ENCODE assay signal across 34 cellular contexts in genomic region chr22:34998921-34999320, GRCh38.
"Had no signal": no experiment of that assay in that cellular context is flagged by ENCODE, and none has a peak within 500 bp of the region (broad histone marks: within the 10 kb centered on the region; RNA-seq: fewer than 3 reads in every experiment).

No MANE protein-coding gene starts in this region.

- FAIRE-seq: astrocyte, TTC549 had no signal

- H3K4me3 ChIP-seq: adrenal gland, body of pancreas, breast epithelium had no signal

- H3K36me3 ChIP-seq: adrenal gland, brain microvascular endothelial cell, breast epithelium had no signal

- H3K9me3 ChIP-seq: adrenal gland, body of pancreas, breast epithelium had no signal

- H3K4me1 ChIP-seq: adrenal gland, body of pancreas, breast epithelium had no signal

- ATAC-seq: activated CD8-positive, alpha-beta T cell treated with anti-CD3 and anti-CD28 coated beads for 36 hours; activated naive CD4-positive, alpha-beta T cell treated with anti-CD3 and anti-CD28 coated beads, Interleukin-2, amount 50 U/mL, for 72 hours; activated T-cell treated with anti-CD3 and anti-CD28 coated beads, Interleukin-2, amount 50 U/mL, for 4 hours; activated T-cell treated with anti-CD3 and anti-CD28 coated beads, Interleukin-2, amount 50 U/mL, for 72 hours; activated T-helper 17 cell treated with anti-CD3 and anti-CD28 coated beads, Interleukin-2, amount 50 U/mL, for 72 hours; body of pancreas had no signal

- H3K27me3 ChIP-seq: adrenal gland, body of pancreas, brain microvascular endothelial cell had no signal

- DNase-seq: activated B cell treated with CpG ODN at 0.5 μM for 24 hours; activated CD4-positive, alpha-beta memory T cell treated with anti-CD3 and anti-CD28 coated beads for 36 hours; activated CD4-positive, alpha-beta T cell treated with anti-CD3 and anti-CD28 coated beads for 4 hours; activated CD4-positive, alpha-beta T cell treated with anti-CD3 and anti-CD28 coated beads, Interleukin-2, amount 10 ng/mL, durations not matched to agents 24 days and 14 days; activated CD4-positive, alpha-beta T cell treated with anti-CD3 and anti-CD28 coated beads, Interleukin-2, amount 50 U/mL, for 1 hour; activated CD4-positive, alpha-beta T cell treated with anti-CD3 and anti-CD28 coated beads, Interleukin-2, amount 50 U/mL, for 4 hours; activated CD4-positive, CD25-positive, alpha-beta regulatory T cell treated with anti-CD3 and anti-CD28 coated beads, Interleukin-2, amount 50 U/mL, for 72 hours; activated CD8-positive, alpha-beta memory T cell treated with anti-CD3 and anti-CD28 coated beads, Interleukin-2, amount 50 U/mL, for 4 hours; activated CD8-positive, alpha-beta T cell treated with anti-CD3 and anti-CD28 coated beads for 36 hours; activated effector memory CD4-positive, alpha-beta T cell treated with anti-CD3 and anti-CD28 coated beads, Interleukin-2, amount 50 U/mL, for 16 hours; activated gamma-delta T cell treated with Interleukin-2 at 50 U/mL for 16 hours; activated naive CD4-positive, alpha-beta T cell; activated naive CD4-positive, alpha-beta T cell treated with anti-CD3 and anti-CD28 coated beads for 36 hours; activated naive CD4-positive, alpha-beta T cell treated with anti-CD3 and anti-CD28 coated beads, Interleukin-2, amount 50 U/mL, for 16 hours; activated naive CD8-positive, alpha-beta T cell treated with anti-CD3 and anti-CD28 coated beads for 36 hours; activated T-cell treated with anti-CD3 and anti-CD28 coated beads for 4 hours; activated T-cell treated with anti-CD3 and anti-CD28 coated beads, Interleukin-2, amount 50 U/mL, for 1 hour; activated T-cell treated with anti-CD3 and anti-CD28 coated beads, Interleukin-2, amount 50 U/mL, for 4 hours; activated T-cell treated with anti-CD3 and anti-CD28 coated beads, Interleukin-2, amount 50 U/mL, for 72 hours; adrenal gland; amniotic stem cell; aorta; body of pancreas; brain microvascular endothelial cell; central memory CD4-positive, alpha-beta T cell; T-helper 1 cell; T-helper 2 cell; T-helper 9 cell had no signal

- H3K27ac ChIP-seq: adrenal gland, body of pancreas, brain microvascular endothelial cell, breast epithelium, VCaP had no signal
